7 cellular contexts compared by ENCODE assay signal in the genomic region with DNA sequence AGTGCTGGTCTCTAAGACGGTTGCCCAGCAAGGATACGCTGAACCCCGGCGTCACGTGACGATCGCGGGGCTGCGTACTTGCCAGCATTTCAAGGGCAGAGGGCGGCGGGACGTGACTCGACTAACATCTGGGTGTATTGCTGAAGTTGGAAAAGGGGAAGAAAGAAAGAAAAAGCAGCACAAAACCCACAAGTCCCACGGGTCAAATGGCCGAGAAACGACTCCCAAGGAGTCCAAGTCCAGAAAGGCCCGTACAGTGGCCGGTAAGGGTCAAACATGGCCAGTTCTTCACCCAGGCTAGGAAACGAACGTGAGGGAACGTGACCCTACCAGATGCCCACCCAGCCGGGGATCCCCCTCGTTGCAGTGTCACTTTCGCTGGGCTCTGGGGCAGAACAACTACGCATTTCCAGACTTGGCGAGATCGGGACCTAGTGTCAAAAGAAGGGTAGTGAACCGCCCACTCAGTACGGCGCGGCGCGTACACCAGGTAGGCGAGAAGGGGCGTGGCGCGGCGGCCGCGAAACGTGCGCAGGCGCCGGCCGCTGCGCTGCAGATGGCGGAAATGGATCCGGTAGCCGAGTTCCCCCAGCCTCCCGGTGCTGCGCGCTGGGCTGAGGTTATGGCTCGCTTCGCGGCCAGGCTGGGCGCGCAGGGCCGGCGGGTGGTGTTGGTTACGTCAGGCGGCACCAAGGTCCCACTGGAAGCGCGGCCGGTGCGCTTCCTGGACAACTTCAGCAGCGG. TPM values are rescaled to one million over a fixed set of nuclear protein-coding genes. Genes with fewer than 3 reads are reported as not detected.
A peak's percentile ranks its signal among the peaks of the same experiment; 100 is the strongest.
DNase-seq lines count a peak whose midpoint lies in the region; ATAC-seq and TF ChIP-seq lines count a peak whose summit lies in the region.

A gene (plus strand): TSS at position 534 of the 744 bp plus-strand sequence. CDS start 23 bp downstream, at position 557.
A gene with protein sequence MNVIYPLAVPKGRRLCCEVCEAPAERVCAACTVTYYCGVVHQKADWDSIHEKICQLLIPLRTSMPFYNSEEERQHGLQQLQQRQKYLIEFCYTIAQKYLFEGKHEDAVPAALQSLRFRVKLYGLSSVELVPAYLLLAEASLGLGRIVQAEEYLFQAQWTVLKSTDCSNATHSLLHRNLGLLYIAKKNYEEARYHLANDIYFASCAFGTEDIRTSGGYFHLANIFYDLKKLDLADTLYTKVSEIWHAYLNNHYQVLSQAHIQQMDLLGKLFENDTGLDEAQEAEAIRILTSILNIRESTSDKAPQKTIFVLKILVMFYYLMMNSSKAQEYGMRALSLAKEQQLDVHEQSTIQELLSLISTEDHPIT (minus strand): TSS at position 13 of the 744 bp plus-strand sequence. CDS start 25 bp downstream, outside the sequence.

- DNase-seq in NCI-H1694 treated with DMSO at 0.1 percent for 48 hours (lab: John Stamatoyannopoulos, UW): peak; percentile 66
- DNase-seq in T1000 (lab: John Stamatoyannopoulos, UW): peak; percentile 85
- peak; percentile 87 for DNase-seq in astrocyte of the spinal cord (ENCODE audit: low read depth, low spot score)
- DNase-seq in iPS DF 4.7 (ENCODE audit: extremely low read depth, low spot score): peak; percentile 25
- peak; percentile 92 for DNase-seq in sigmoid colon

- H3K4me3 ChIP-seq in astrocyte of the spinal cord (ENCODE audit: low read depth, low read length) (peak within 1 kb of the TSS; percentile 65), sigmoid colon (peak within 1 kb of the TSS; percentile 80 to 99 (median 92))

- H3K36me3 ChIP-seq in sigmoid colon: peaks cover 0 to 32% (median 9%) of the 10 kb centered on the region in 4 donors

- TF ChIP-seq EP300 in sigmoid colon (IDR thresholded peaks at IDR 0.05): no peak

- peak; percentile 36 to 66 for TF ChIP-seq POLR2A in sigmoid colon (IDR thresholded peaks at IDR 0.05)

- H3K9me3 ChIP-seq in sigmoid colon: no peaks in the 10 kb centered on the region

- H3K4me1 ChIP-seq in sigmoid colon: peaks cover 0 to 24% (median 19%) of the 10 kb centered on the region in 4 donors

- no peaks in the 10 kb centered on the region for H3K27me3 ChIP-seq in sigmoid colon

- no peak for TF ChIP-seq CTCF in astrocyte of the spinal cord (IDR thresholded peaks at IDR 0.05; ENCODE audit: low read depth, low read length)
- peak in 2 of 4 experiments; percentile 23 to 45 for TF ChIP-seq CTCF in sigmoid colon (IDR thresholded peaks at IDR 0.05)

- peak within 1 kb of the TSS; percentile 88 to 93 (median 90) for H3K27ac ChIP-seq in sigmoid colon

- intact Hi-C loops in sigmoid colon (cut with DNase I): loop anchor here (1.0 to 10.0 kb wide), 4 partner anchors 37 to 281 kb away; a partner anchor contains a TSS

- WGBS in sigmoid colon, 2 donors: 0% methylated on average over 66 of the region's 66 CpGs

- ATAC-seq in GM18502 (IDR thresholded peaks at IDR 0.05; ENCODE audit: poor library complexity, unreplicated experiment): peak; percentile 86
- ATAC-seq in HG02885 (IDR thresholded peaks at IDR 0.05; ENCODE audit: poor library complexity, unreplicated experiment): peak; percentile 86

- in situ Hi-C loops in astrocyte of the spinal cord (cut with HindIII; ENCODE audit: low sequenced_read_pairs): no loop called here

RNA-seq across cellular contexts. Expression of the first gene that starts in this region (rescaled TPM):
- 10 to 100 TPM; 32.1 to 99.9 (median 52.5) TPM for total RNA-seq in sigmoid colon
- 100 to 1,000 TPM in 2 of 3 donors, 10 to 100 TPM in 1; 79.4 to 257 (median 200) TPM for polyA plus RNA-seq in sigmoid colon

RNA-seq across cellular contexts. Expression of the second gene that starts in this region (rescaled TPM):
- total RNA-seq in sigmoid colon: 1 to 10 TPM in 1 of 4 donors, under 1 TPM in 3; 0.54 to 1.1 (median 0.77) TPM
- 10 to 100 TPM in 1 of 3 donors, 1 to 10 TPM in 2; 1.0 to 10.9 (median 1.2) TPM for polyA plus RNA-seq in sigmoid colon

Comparison
In these comparisons a context has a peak if more than half of its experiments do, and no peak if none do; other contexts are left out.
1. Peak in every context shown above with its lines: DNase-seq, ATAC-seq, H3K4me3 ChIP-seq and H3K27ac ChIP-seq.
2. DNase-seq: peak in every context shown above with its lines; median percentile 92 in sigmoid colon; 87 in astrocyte of the spinal cord; 85 in T1000; 66 in NCI-H1694 treated with DMSO at 0.1 percent for 48 hours; 25 in iPS DF 4.7.